ENCODE assay signal across 24 cellular contexts in genomic region chr1:111750856-111751255, GRCh38.
"Had no signal": no experiment of that assay in that cellular context is flagged by ENCODE, and none has a peak within 500 bp of the region (broad histone marks: within the 10 kb centered on the region; RNA-seq: fewer than 3 reads in every experiment).

No MANE protein-coding gene starts in this region.

- H3K4me3 Mint-ChIP-seq: activated CD4-positive, alpha-beta memory T cell treated with anti-CD3 and anti-CD28 coated beads for 36 hours; activated CD4-positive, alpha-beta T cell treated with anti-CD3 and anti-CD28 coated beads, Interleukin-2, amount 10 ng/mL, durations not matched to agents 7 days and 5 days; activated naive CD4-positive, alpha-beta T cell treated with anti-CD3 and anti-CD28 coated beads, Interleukin-2, amount 50 U/mL, for 24 hours; activated T-cell treated with anti-CD3 and anti-CD28 coated beads, Interleukin-2, amount 50 U/mL, for 24 hours; activated T-helper 1 cell treated with anti-CD3 and anti-CD28 coated beads, Interleukin-12 subunit alpha, Interleukin-12 subunit beta, Interleukin-2, Interleukin-4 antibody, amounts not matched to agents 30 ng/mL and 10 ng/mL and 1 ng/mL, durations not matched to agents 14 hours and 24 hours and 36 hours had no signal

- DNase-seq: activated CD4-positive, alpha-beta memory T cell treated with anti-CD3 and anti-CD28 coated beads for 36 hours; activated CD4-positive, alpha-beta T cell treated with anti-CD3 and anti-CD28 coated beads, Interleukin-2, amount 10 ng/mL, durations not matched to agents 7 days and 5 days; activated CD4-positive, CD25-positive, alpha-beta regulatory T cell; activated effector memory CD4-positive, alpha-beta T cell treated with Interleukin-2 at 50 U/mL for 16 hours; activated naive CD4-positive, alpha-beta T cell; activated T-cell treated with anti-CD3 and anti-CD28 coated beads, Interleukin-2, amount 50 U/mL, for 24 hours; aorta; central memory CD4-positive, alpha-beta T cell; KG1; NCI-H1048; NCI-H146; NCI-H187 treated with DMSO at 0.1 percent for 48 hours; NCI-H2171 treated with DMSO at 0.1 percent for 48 hours; NCI-H226; NCI-H526; NCI-H774; PC-3; SHP77 treated with DMSO at 0.1 percent for 48 hours; T-helper 2 cell; T1000 had no signal

- H3K27ac ChIP-seq: breast epithelium, VCaP had no signal

- H3K36me3 ChIP-seq: breast epithelium had no signal

- H3K9me3 Mint-ChIP-seq: activated CD4-positive, alpha-beta memory T cell treated with anti-CD3 and anti-CD28 coated beads for 36 hours; activated naive CD4-positive, alpha-beta T cell treated with anti-CD3 and anti-CD28 coated beads, Interleukin-2, amount 50 U/mL, for 24 hours; activated T-cell treated with anti-CD3 and anti-CD28 coated beads, Interleukin-2, amount 50 U/mL, for 24 hours; activated T-helper 1 cell treated with anti-CD3 and anti-CD28 coated beads, Interleukin-12 subunit alpha, Interleukin-12 subunit beta, Interleukin-2, Interleukin-4 antibody, amounts not matched to agents 30 ng/mL and 10 ng/mL and 1 ng/mL, durations not matched to agents 14 hours and 24 hours and 36 hours had no signal

- H3K27ac Mint-ChIP-seq: activated CD4-positive, alpha-beta memory T cell treated with anti-CD3 and anti-CD28 coated beads for 36 hours; activated CD4-positive, alpha-beta T cell treated with anti-CD3 and anti-CD28 coated beads, Interleukin-2, amount 10 ng/mL, durations not matched to agents 7 days and 5 days; activated naive CD4-positive, alpha-beta T cell treated with anti-CD3 and anti-CD28 coated beads, Interleukin-2, amount 50 U/mL, for 24 hours; activated T-cell treated with anti-CD3 and anti-CD28 coated beads, Interleukin-2, amount 50 U/mL, for 24 hours; activated T-helper 1 cell treated with anti-CD3 and anti-CD28 coated beads, Interleukin-12 subunit alpha, Interleukin-12 subunit beta, Interleukin-2, Interleukin-4 antibody, amounts not matched to agents 30 ng/mL and 10 ng/mL and 1 ng/mL, durations not matched to agents 14 hours and 24 hours and 36 hours had no signal

- H3K27me3 ChIP-seq: breast epithelium had no signal

- H3K9me3 ChIP-seq: breast epithelium had no signal

- H3K36me3 Mint-ChIP-seq: activated CD4-positive, alpha-beta memory T cell treated with anti-CD3 and anti-CD28 coated beads for 36 hours; activated naive CD4-positive, alpha-beta T cell treated with anti-CD3 and anti-CD28 coated beads, Interleukin-2, amount 50 U/mL, for 24 hours had no signal

- ATAC-seq: PC-3 had no signal

- H3K4me3 ChIP-seq: breast epithelium had no signal

- H3K27me3 Mint-ChIP-seq: activated CD4-positive, alpha-beta memory T cell treated with anti-CD3 and anti-CD28 coated beads for 36 hours; activated CD4-positive, alpha-beta T cell treated with anti-CD3 and anti-CD28 coated beads, Interleukin-2, amount 10 ng/mL, durations not matched to agents 7 days and 5 days; activated naive CD4-positive, alpha-beta T cell treated with anti-CD3 and anti-CD28 coated beads, Interleukin-2, amount 50 U/mL, for 24 hours; activated T-cell treated with anti-CD3 and anti-CD28 coated beads, Interleukin-2, amount 50 U/mL, for 24 hours had no signal
